ENCODE assay signal across 23 cellular contexts in genomic region chr4:6137747-6138135, GRCh38.
"Had no signal": no experiment of that assay in that cellular context is flagged by ENCODE, and none has a peak within 500 bp of the region (broad histone marks: within the 10 kb centered on the region; RNA-seq: fewer than 3 reads in every experiment).

No MANE protein-coding gene starts in this region.

- H3K9ac ChIP-seq: KMS-11 had no signal

- H3K4me3 Mint-ChIP-seq: IgD-negative memory B cell had no signal

- H3K9me3 ChIP-seq: SJSA1 had no signal

- H3K4me1 ChIP-seq: SJSA1 had no signal

- H3K4me1 Mint-ChIP-seq: IgD-negative memory B cell had no signal

- H3K4me3 ChIP-seq: K562, SJSA1, SK-N-MC had no signal

- ATAC-seq: K562, Panc1, Right ventricle myocardium inferior had no signal

- H3K27me3 Mint-ChIP-seq: IgD-negative memory B cell had no signal

- H3K27me3 ChIP-seq: SJSA1 had no signal

- DNase-seq: Kasumi-1, MM.1S, NCI-H1092 treated with DMSO at 0.1 percent for 48 hours, NCI-H1436, NCI-H187, NCI-H2029, NCI-H2081 treated with DMSO at 0.1 percent for 48 hours, NCI-H2171, NCI-H226, NCI-H446, NCI-H510A, NCI-H524 treated with DMSO at 0.1 percent for 48 hours, NCI-H69, NCI-H774, SIG-M5 had no signal

- H3K27ac Mint-ChIP-seq: IgD-negative memory B cell had no signal

- H3K36me3 ChIP-seq: SJSA1 had no signal

- H3K4me2 ChIP-seq: KMS-11 had no signal

- H3K27ac ChIP-seq: KMS-11, RWPE1, SJSA1, SK-N-MC had no signal
